ENCODE assay signal across 8 cellular contexts in the genomic region with DNA sequence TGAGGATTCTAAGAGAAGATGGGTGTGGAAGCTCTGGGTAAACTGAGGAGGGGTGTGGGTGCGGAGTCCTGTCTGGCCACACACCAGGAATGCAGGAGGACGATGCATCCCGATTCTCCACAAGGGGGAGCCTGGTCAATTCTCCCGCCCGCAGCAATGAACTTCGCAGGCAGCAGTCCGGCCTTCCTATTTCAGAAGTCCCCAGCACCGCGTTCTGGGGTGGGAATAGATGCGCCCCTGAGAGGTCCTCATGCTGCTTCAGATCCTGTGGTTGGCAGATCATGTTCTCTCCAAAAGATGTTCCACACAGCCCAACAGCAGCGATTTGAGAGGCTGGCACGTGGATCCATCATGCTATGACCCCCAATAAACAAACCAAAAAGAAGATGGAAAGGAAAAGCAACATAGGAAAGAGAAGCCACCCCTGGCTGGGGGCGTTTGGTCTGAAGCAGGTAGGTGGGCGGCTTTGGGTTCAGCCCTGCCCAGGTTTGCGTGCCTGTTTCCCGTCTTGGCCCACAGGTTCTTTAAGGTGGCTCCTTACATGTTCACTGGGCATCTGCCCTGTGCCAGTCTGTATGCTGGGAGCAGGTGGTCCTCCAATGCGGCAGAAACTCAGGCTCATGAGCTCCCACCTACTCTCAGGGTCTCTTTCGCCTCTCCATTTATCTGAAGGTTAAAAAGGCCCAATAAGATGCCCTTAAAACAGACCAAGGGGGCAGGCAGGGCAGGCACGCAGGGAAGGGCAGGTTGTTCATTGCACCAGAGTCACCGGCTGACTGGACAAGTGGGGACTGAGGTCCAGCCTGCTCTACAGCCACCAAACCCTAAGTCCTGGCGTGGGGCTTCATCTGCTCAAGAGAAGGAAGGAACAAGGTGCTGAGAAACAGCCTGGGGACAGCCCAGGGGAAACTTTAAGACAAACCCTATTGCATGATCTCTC.
A peak's percentile ranks its signal among the peaks of the same experiment; 100 is the strongest.
DNase-seq lines count a peak whose midpoint lies in the region; ATAC-seq, FAIRE-seq and TF ChIP-seq lines count a peak whose summit lies in the region.

No MANE protein-coding gene starts in this region.

- peaks cover 2% of the 10 kb centered on the region for H3K9me1 ChIP-seq in keratinocyte (ENCODE audit: control insufficient read depth, extremely low read depth, insufficient read depth, low read length)

- ATAC-seq in HG03025 (IDR thresholded peaks at IDR 0.05; ENCODE audit: low FRiP score, unreplicated experiment), result no peak

- H3K79me2 ChIP-seq in keratinocyte (ENCODE audit: control insufficient read depth, insufficient read depth, low read length), result no peaks in the 10 kb centered on the region

- dilution Hi-C loops in keratinocyte (cut with MboI; ENCODE audit: extremely low pct_ligation_motif_present, low sequenced_read_pairs), result no loop called here

- H3K27me3 ChIP-seq in keratinocyte (ENCODE audit: control insufficient read depth, extremely low read depth, insufficient read depth, low read length), result no peaks in the 10 kb centered on the region
- H3K27me3 ChIP-seq in tibial nerve, result peaks cover 0 to 65% of the 10 kb centered on the region in 2 donors

- H3K9me3 ChIP-seq in keratinocyte (ENCODE audit: control insufficient read depth, low read depth, low read length) (no peaks in the 10 kb centered on the region), tibial nerve (no peaks in the 10 kb centered on the region)

- H3K36me3 ChIP-seq in keratinocyte (ENCODE audit: control insufficient read depth in 2 of 2, extremely low read depth in 1 of 2, insufficient read depth in 2 of 2, low read length in 2 of 2), result no peaks in the 10 kb centered on the region
- no peaks in the 10 kb centered on the region for H3K36me3 ChIP-seq in tibial nerve

- TF ChIP-seq CTCF in keratinocyte (optimal IDR thresholded peaks at IDR 0.05 in 1 of 3, IDR thresholded peaks at IDR 0.05 in 1 of 3, conservative IDR thresholded peaks at IDR 0.05 in 1 of 3; ENCODE audit: extremely low read depth in 1 of 3, insufficient read depth in 2 of 3, low read length in 3 of 3) (peak; percentile 39 to 74 (median 64)), tibial nerve (IDR thresholded peaks at IDR 0.05) (peak; percentile 22 to 51 (median 39))

- H3K27ac ChIP-seq in keratinocyte (ENCODE audit: control insufficient read depth, insufficient read depth, low read length) (no peak overlapping the region), tibial nerve (no peak overlapping the region)

- H3K4me3 ChIP-seq in keratinocyte (ENCODE audit: control insufficient read depth in 2 of 3, extremely low read depth in 1 of 3, insufficient read depth in 2 of 3, low read depth in 1 of 3, low read length in 3 of 3) (no peak overlapping the region), tibial nerve (no peak overlapping the region)

- peak; percentile 49 for TF ChIP-seq RAD21 in Ishikawa (IDR thresholded peaks at IDR 0.05; ENCODE audit: low read depth)

- H3K4me1 ChIP-seq in keratinocyte (ENCODE audit: control insufficient read depth, extremely low read depth, insufficient read depth, low read length) (peaks cover 13% of the 10 kb centered on the region), tibial nerve (no peaks in the 10 kb centered on the region)

- no peak for TF ChIP-seq POLR2A in tibial nerve (IDR thresholded peaks at IDR 0.05)

- no peak overlapping the region for H3K4me2 ChIP-seq in keratinocyte (ENCODE audit: control insufficient read depth, extremely low read depth, insufficient read depth, low read depth, low read length)

- FAIRE-seq in keratinocyte (lab: Jason Lieb, UNC), result no peak

- no peak overlapping the region for H3K9ac ChIP-seq in keratinocyte (ENCODE audit: control insufficient read depth, extremely low read depth, insufficient read depth, low read length)

- H2AFZ ChIP-seq in keratinocyte (ENCODE audit: control insufficient read depth, low read length), result no peak overlapping the region

- H4K20me1 ChIP-seq in keratinocyte (ENCODE audit: control insufficient read depth, extremely low read depth, insufficient read depth, low read length), result no peaks in the 10 kb centered on the region

- DNase-seq in D341Med (ENCODE audit: low spot score) (peak; percentile 76), astrocyte of the hippocampus (ENCODE audit: low read depth, low spot score) (peak; percentile 70), keratinocyte (ENCODE audit: low read depth, low spot score) (no peak), tibial nerve (ENCODE audit: low spot score in 2 of 2) (peak in 1 of 2 donors; percentile 15), NCI-H2171 treated with DMSO at 0.1 percent for 48 hours (lab: John Stamatoyannopoulos, UW) (no peak), NCI-H446 treated with DMSO at 0.1 percent for 48 hours (lab: John Stamatoyannopoulos, UW) (no peak)

- 46 to 51% methylated on average over 19 to 21 of the region's 21 CpGs for WGBS in tibial nerve, 2 donors

- TF ChIP-seq EP300 in Ishikawa (IDR thresholded peaks at IDR 0.05; ENCODE audit: borderline replicate concordance), result no peak
- TF ChIP-seq EP300 in tibial nerve (IDR thresholded peaks at IDR 0.05), result no peak

TF ChIP-seq in Ishikawa, 13 proteins besides CTCF, POLR2A, EP300 and RAD21:
- peak; percentile 49 for TF ChIP-seq TEAD4 (IDR thresholded peaks at IDR 0.05)
- TF ChIP-seq CEBPB (IDR thresholded peaks at IDR 0.05), result no peak

Comparison
In these comparisons a context has a peak if more than half of its experiments do, and no peak if none do; other contexts are left out.
1. DNase-seq: peak in D341Med (single experiment) and astrocyte of the hippocampus (single experiment); none in keratinocyte (single experiment), NCI-H2171 treated with DMSO at 0.1 percent for 48 hours (single experiment) and NCI-H446 treated with DMSO at 0.1 percent for 48 hours (single experiment).